ENCODE assay signal across 17 cellular contexts in genomic region chr3:158121295-158121694, GRCh38. TPM values are rescaled to one million over a fixed set of nuclear protein-coding genes. Genes with fewer than 3 reads are reported as not detected.
DNase-seq lines count a peak whose midpoint lies in the region; ATAC-seq and TF ChIP-seq lines count a peak whose summit lies in the region.
"Had no signal": no experiment of that assay in that cellular context is flagged by ENCODE, and none has a peak within 500 bp of the region (broad histone marks: within the 10 kb centered on the region; RNA-seq: fewer than 3 reads in every experiment).

No MANE protein-coding gene starts in this region.

- H3K4me1 ChIP-seq in neural progenitor cell, result no peaks in the 10 kb centered on the region

- no peak for TF ChIP-seq CTCF in AG10803 (conservative IDR thresholded peaks at IDR 0.05; ENCODE audit: low read length)
- no peak for TF ChIP-seq CTCF in neural progenitor cell (IDR thresholded peaks at IDR 0.05)

- no peak overlapping the region for H3K4me2 ChIP-seq in neural progenitor cell

- H3K27ac ChIP-seq in neural progenitor cell, result no peak overlapping the region
- H3K27ac ChIP-seq: neutrophil, spleen had no signal

- H3K4me3 ChIP-seq in AG10803 (ENCODE audit: low read length), result no peak overlapping the region
- no peak overlapping the region for H3K4me3 ChIP-seq in H7 (ENCODE audit: insufficient read depth, low read depth, low read length)
- H3K4me3 ChIP-seq in neural progenitor cell, result no peak overlapping the region
- H3K4me3 ChIP-seq: spleen had no signal

- no peak overlapping the region for H3K4me3 Mint-ChIP-seq in neural progenitor cell
- H3K4me3 Mint-ChIP-seq: activated CD8-positive, alpha-beta T cell treated with anti-CD3 and anti-CD28 coated beads, Interleukin-2, amount 10 ng/mL, durations not matched to agents 7 days and 5 days; HFFc6 had no signal

- H3K36me3 ChIP-seq in H7 (replicated peaks; ENCODE audit: control insufficient read depth, insufficient read depth, low read length), result no peaks in the 10 kb centered on the region
- no peaks in the 10 kb centered on the region for H3K36me3 ChIP-seq in neural progenitor cell
- H3K36me3 ChIP-seq: neutrophil had no signal

- ATAC-seq in GM19043 (IDR thresholded peaks at IDR 0.05; ENCODE audit: low read depth, unreplicated experiment), result peak; percentile 76
- ATAC-seq in HG02759 (IDR thresholded peaks at IDR 0.05; ENCODE audit: unreplicated experiment), result peak; percentile 83
- ATAC-seq in HG03378 (IDR thresholded peaks at IDR 0.05; ENCODE audit: unreplicated experiment), result peak; percentile 97
- ATAC-seq: activated CD8-positive, alpha-beta T cell treated with anti-CD3 and anti-CD28 coated beads, Interleukin-2, amount 10 ng/mL, durations not matched to agents 7 days and 5 days had no signal

- H3F3A ChIP-seq in neural progenitor cell (ENCODE audit: low read depth), result no peaks in the 10 kb centered on the region

- H4K20me1 ChIP-seq in neural progenitor cell (ENCODE audit: low read depth), result no peaks in the 10 kb centered on the region

- peaks cover 34% of the 10 kb centered on the region for H3K36me3 Mint-ChIP-seq in neural progenitor cell

- H3K79me2 ChIP-seq in neural progenitor cell (ENCODE audit: low read depth), result peaks cover 42% of the 10 kb centered on the region

- DNase-seq in AG10803 (ENCODE audit: low read depth) (peak; percentile 2), hepatic stellate cell (ENCODE audit: low spot score) (no peak), H7 (no peak), GM03348 (ENCODE audit: low spot score) (no peak), neural progenitor cell (ENCODE audit: low spot score) (no peak)
- DNase-seq: activated CD8-positive, alpha-beta T cell treated with anti-CD3 and anti-CD28 coated beads, Interleukin-2, amount 10 ng/mL, durations not matched to agents 7 days and 5 days; activated naive CD4-positive, alpha-beta T cell treated with anti-CD3 and anti-CD28 coated beads, Interleukin-2, amount 50 U/mL, for 16 hours; HFFc6; KG1; spleen; T-helper 1 cell had no signal

- no peak overlapping the region for H2AFZ ChIP-seq in neural progenitor cell (replicated peaks)

- H3K9ac ChIP-seq in neural progenitor cell, result no peak overlapping the region

- no peak overlapping the region for H3K27ac Mint-ChIP-seq in neural progenitor cell
- H3K27ac Mint-ChIP-seq: activated CD8-positive, alpha-beta T cell treated with anti-CD3 and anti-CD28 coated beads, Interleukin-2, amount 10 ng/mL, durations not matched to agents 7 days and 5 days; HFFc6 had no signal

- H3K27me3 Mint-ChIP-seq in neural progenitor cell (ENCODE audit: insufficient read depth, low read depth), result no peaks in the 10 kb centered on the region

- no peaks in the 10 kb centered on the region for H3K9me3 ChIP-seq in neural progenitor cell (ENCODE audit: low read depth)
- H3K9me3 ChIP-seq: neutrophil had no signal

- H3K27me3 ChIP-seq in H7 (ENCODE audit: control insufficient read depth, insufficient read depth, low read length) (no peaks in the 10 kb centered on the region), neural progenitor cell (no peaks in the 10 kb centered on the region)
- H3K27me3 ChIP-seq: neutrophil, spleen had no signal

- H3K4me1 Mint-ChIP-seq in neural progenitor cell, result no peaks in the 10 kb centered on the region

- peaks cover 2% of the 10 kb centered on the region for H3K9me3 Mint-ChIP-seq in neural progenitor cell
- H3K9me3 Mint-ChIP-seq: HFFc6 had no signal

RNA-seq across cellular contexts. Expression of gene RSRC1, which starts 11.4 kb away (rescaled TPM):
- 21.7 and 26.9 TPM in 2 replicates for total RNA-seq in H7 (2014; rRNA removed; shearing (Covaris generic))
- 48.6 and 80.5 TPM in 2 replicates for total RNA-seq in neural progenitor cell (ENCODE audit: low replicate concordance)

RNA-seq across cellular contexts. Expression of gene SHOX2, which starts 15.1 kb away (rescaled TPM):
- total RNA-seq in H7 (2014; rRNA removed; shearing (Covaris generic)), result not detected in 2 replicates
- total RNA-seq in neural progenitor cell (ENCODE audit: low replicate concordance), result not detected in 2 replicates
- total RNA-seq: activated CD8-positive, alpha-beta T cell treated with anti-CD3 and anti-CD28 coated beads, Interleukin-2, amount 10 ng/mL, durations not matched to agents 7 days and 5 days; epithelial cell of proximal tubule; lung microvascular endothelial cell had no signal
